In genomic region chr19:33393286-33394005, GRCh38 we compare ENCODE assay signal across 1 cellular context.
A peak's percentile ranks its signal among the peaks of the same experiment; 100 is the strongest.
TF ChIP-seq lines count a peak whose summit lies in the region.

No MANE protein-coding gene starts in this region.

TF ChIP-seq in HepG2, 621 proteins besides CTCF, POLR2A, EP300 and RAD21 (continued from another document and continues in another):
- TF ChIP-seq, protein P1, sequence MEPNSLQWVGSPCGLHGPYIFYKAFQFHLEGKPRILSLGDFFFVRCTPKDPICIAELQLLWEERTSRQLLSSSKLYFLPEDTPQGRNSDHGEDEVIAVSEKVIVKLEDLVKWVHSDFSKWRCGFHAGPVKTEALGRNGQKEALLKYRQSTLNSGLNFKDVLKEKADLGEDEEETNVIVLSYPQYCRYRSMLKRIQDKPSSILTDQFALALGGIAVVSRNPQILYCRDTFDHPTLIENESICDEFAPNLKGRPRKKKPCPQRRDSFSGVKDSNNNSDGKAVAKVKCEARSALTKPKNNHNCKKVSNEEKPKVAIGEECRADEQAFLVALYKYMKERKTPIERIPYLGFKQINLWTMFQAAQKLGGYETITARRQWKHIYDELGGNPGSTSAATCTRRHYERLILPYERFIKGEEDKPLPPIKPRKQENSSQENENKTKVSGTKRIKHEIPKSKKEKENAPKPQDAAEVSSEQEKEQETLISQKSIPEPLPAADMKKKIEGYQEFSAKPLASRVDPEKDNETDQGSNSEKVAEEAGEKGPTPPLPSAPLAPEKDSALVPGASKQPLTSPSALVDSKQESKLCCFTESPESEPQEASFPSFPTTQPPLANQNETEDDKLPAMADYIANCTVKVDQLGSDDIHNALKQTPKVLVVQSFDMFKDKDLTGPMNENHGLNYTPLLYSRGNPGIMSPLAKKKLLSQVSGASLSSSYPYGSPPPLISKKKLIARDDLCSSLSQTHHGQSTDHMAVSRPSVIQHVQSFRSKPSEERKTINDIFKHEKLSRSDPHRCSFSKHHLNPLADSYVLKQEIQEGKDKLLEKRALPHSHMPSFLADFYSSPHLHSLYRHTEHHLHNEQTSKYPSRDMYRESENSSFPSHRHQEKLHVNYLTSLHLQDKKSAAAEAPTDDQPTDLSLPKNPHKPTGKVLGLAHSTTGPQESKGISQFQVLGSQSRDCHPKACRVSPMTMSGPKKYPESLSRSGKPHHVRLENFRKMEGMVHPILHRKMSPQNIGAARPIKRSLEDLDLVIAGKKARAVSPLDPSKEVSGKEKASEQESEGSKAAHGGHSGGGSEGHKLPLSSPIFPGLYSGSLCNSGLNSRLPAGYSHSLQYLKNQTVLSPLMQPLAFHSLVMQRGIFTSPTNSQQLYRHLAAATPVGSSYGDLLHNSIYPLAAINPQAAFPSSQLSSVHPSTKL (CRISPR knock-in tag; IDR thresholded peaks at IDR 0.05): peak; percentile 9; the same call in 1 of the 2 replicates
- TF ChIP-seq HOXA9 (CRISPR knock-in tag; IDR thresholded peaks at IDR 0.05; ENCODE audit: borderline replicate concordance): no peak
- TF ChIP-seq ZNF564 (CRISPR knock-in tag; IDR thresholded peaks at IDR 0.05): no peak
- no peak for TF ChIP-seq ISL2 (CRISPR knock-in tag; IDR thresholded peaks at IDR 0.05)
- no peak for TF ChIP-seq ELK4 (CRISPR knock-in tag; IDR thresholded peaks at IDR 0.05; ENCODE audit: borderline replicate concordance)
- TF ChIP-seq ZSCAN21 (CRISPR knock-in tag; IDR thresholded peaks at IDR 0.05; ENCODE audit: borderline replicate concordance): peak; percentile 78; the same call in 1 of the 2 replicates
- peak; percentile 62; the same call in 1 of the 2 replicates for TF ChIP-seq HOXA3 (CRISPR knock-in tag; IDR thresholded peaks at IDR 0.05)
- peak; percentile 27; the same call in 1 of the 2 replicates for TF ChIP-seq FOXA3 (CRISPR knock-in tag; IDR thresholded peaks at IDR 0.05)
- TF ChIP-seq, protein P2, sequence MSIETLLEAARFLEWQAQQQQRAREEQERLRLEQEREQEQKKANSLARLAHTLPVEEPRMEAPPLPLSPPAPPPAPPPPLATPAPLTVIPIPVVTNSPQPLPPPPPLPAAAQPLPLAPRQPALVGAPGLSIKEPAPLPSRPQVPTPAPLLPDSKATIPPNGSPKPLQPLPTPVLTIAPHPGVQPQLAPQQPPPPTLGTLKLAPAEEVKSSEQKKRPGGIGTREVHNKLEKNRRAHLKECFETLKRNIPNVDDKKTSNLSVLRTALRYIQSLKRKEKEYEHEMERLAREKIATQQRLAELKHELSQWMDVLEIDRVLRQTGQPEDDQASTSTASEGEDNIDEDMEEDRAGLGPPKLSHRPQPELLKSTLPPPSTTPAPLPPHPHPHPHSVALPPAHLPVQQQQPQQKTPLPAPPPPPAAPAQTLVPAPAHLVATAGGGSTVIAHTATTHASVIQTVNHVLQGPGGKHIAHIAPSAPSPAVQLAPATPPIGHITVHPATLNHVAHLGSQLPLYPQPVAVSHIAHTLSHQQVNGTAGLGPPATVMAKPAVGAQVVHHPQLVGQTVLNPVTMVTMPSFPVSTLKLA (IDR thresholded peaks at IDR 0.05): no peak
- TF ChIP-seq, protein P3, sequence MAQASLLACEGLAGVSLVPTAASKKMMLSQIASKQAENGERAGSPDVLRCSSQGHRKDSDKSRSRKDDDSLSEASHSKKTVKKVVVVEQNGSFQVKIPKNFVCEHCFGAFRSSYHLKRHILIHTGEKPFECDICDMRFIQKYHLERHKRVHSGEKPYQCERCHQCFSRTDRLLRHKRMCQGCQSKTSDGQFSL (CRISPR knock-in tag; IDR thresholded peaks at IDR 0.05): peak; percentile 21; the same call in 1 of the 2 replicates
- TF ChIP-seq, protein P4, sequence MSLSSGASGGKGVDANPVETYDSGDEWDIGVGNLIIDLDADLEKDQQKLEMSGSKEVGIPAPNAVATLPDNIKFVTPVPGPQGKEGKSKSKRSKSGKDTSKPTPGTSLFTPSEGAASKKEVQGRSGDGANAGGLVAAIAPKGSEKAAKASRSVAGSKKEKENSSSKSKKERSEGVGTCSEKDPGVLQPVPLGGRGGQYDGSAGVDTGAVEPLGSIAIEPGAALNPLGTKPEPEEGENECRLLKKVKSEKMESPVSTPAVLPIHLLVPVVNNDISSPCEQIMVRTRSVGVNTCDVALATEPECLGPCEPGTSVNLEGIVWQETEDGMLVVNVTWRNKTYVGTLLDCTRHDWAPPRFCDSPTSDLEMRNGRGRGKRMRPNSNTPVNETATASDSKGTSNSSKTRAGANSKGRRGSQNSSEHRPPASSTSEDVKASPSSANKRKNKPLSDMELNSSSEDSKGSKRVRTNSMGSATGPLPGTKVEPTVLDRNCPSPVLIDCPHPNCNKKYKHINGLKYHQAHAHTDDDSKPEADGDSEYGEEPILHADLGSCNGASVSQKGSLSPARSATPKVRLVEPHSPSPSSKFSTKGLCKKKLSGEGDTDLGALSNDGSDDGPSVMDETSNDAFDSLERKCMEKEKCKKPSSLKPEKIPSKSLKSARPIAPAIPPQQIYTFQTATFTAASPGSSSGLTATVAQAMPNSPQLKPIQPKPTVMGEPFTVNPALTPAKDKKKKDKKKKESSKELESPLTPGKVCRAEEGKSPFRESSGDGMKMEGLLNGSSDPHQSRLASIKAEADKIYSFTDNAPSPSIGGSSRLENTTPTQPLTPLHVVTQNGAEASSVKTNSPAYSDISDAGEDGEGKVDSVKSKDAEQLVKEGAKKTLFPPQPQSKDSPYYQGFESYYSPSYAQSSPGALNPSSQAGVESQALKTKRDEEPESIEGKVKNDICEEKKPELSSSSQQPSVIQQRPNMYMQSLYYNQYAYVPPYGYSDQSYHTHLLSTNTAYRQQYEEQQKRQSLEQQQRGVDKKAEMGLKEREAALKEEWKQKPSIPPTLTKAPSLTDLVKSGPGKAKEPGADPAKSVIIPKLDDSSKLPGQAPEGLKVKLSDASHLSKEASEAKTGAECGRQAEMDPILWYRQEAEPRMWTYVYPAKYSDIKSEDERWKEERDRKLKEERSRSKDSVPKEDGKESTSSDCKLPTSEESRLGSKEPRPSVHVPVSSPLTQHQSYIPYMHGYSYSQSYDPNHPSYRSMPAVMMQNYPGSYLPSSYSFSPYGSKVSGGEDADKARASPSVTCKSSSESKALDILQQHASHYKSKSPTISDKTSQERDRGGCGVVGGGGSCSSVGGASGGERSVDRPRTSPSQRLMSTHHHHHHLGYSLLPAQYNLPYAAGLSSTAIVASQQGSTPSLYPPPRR (CRISPR knock-in tag; IDR thresholded peaks at IDR 0.05; ENCODE audit: borderline replicate concordance): no peak; the same call in 1 of the 2 replicates
- TF ChIP-seq, protein P5, sequence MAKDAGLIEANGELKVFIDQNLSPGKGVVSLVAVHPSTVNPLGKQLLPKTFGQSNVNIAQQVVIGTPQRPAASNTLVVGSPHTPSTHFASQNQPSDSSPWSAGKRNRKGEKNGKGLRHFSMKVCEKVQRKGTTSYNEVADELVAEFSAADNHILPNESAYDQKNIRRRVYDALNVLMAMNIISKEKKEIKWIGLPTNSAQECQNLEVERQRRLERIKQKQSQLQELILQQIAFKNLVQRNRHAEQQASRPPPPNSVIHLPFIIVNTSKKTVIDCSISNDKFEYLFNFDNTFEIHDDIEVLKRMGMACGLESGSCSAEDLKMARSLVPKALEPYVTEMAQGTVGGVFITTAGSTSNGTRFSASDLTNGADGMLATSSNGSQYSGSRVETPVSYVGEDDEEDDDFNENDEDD (CRISPR knock-in tag; IDR thresholded peaks at IDR 0.05; ENCODE audit: borderline replicate concordance): no peak
- TF ChIP-seq IRF1 (CRISPR knock-in tag; IDR thresholded peaks at IDR 0.05; ENCODE audit: low read depth): no peak
- no peak for TF ChIP-seq GTF2F1 (IDR thresholded peaks at IDR 0.05; ENCODE audit: low read length)
- TF ChIP-seq ZNF503 (CRISPR knock-in tag; IDR thresholded peaks at IDR 0.05): no peak
- peak; percentile 29; the same call in 1 of the 2 replicates for TF ChIP-seq PAXIP1 (CRISPR knock-in tag; conservative IDR thresholded peaks at IDR 0.05)
- no peak for TF ChIP-seq ZNF644 (CRISPR knock-in tag; IDR thresholded peaks at IDR 0.05; ENCODE audit: low read depth)
- peak; percentile 29; the same call in 1 of the 2 replicates for TF ChIP-seq MIER2 (CRISPR knock-in tag; IDR thresholded peaks at IDR 0.05)
- no peak for TF ChIP-seq ZNF83 (CRISPR knock-in tag; IDR thresholded peaks at IDR 0.05; ENCODE audit: borderline replicate concordance)
- TF ChIP-seq YEATS4 (CRISPR knock-in tag; IDR thresholded peaks at IDR 0.05; ENCODE audit: borderline replicate concordance): no peak
- no peak for TF ChIP-seq ZSCAN29 (CRISPR knock-in tag; conservative IDR thresholded peaks at IDR 0.05)
- TF ChIP-seq FOXP1 (IDR thresholded peaks at IDR 0.05): no peak
- TF ChIP-seq FOXP1 (CRISPR knock-in tag; IDR thresholded peaks at IDR 0.05): peak; percentile 60; the same call in 1 of the 2 replicates
- TF ChIP-seq ZNF274 (CRISPR knock-in tag; IDR thresholded peaks at IDR 0.05): no peak
- no peak for TF ChIP-seq GABPA (IDR thresholded peaks at IDR 0.05; ENCODE audit: low read depth, low read length)
- TF ChIP-seq GABPA (CRISPR knock-in tag; IDR thresholded peaks at IDR 0.05; ENCODE audit: low read depth): no peak
- TF ChIP-seq JARID2 (CRISPR knock-in tag; IDR thresholded peaks at IDR 0.05; ENCODE audit: insufficient replicate concordance): no peak
- no peak for TF ChIP-seq ZNF256 (CRISPR knock-in tag; conservative IDR thresholded peaks at IDR 0.05)
- TF ChIP-seq, protein P6, sequence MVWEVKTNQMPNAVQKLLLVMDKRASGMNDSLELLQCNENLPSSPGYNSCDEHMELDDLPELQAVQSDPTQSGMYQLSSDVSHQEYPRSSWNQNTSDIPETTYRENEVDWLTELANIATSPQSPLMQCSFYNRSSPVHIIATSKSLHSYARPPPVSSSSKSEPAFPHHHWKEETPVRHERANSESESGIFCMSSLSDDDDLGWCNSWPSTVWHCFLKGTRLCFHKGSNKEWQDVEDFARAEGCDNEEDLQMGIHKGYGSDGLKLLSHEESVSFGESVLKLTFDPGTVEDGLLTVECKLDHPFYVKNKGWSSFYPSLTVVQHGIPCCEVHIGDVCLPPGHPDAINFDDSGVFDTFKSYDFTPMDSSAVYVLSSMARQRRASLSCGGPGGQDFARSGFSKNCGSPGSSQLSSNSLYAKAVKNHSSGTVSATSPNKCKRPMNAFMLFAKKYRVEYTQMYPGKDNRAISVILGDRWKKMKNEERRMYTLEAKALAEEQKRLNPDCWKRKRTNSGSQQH (CRISPR knock-in tag; IDR thresholded peaks at IDR 0.05; ENCODE audit: low read depth): no peak
- no peak for TF ChIP-seq FOXK1 (CRISPR knock-in tag; IDR thresholded peaks at IDR 0.05; ENCODE audit: borderline replicate concordance, low read depth)
- TF ChIP-seq POGK (CRISPR knock-in tag; conservative IDR thresholded peaks at IDR 0.05): no peak
- no peak for TF ChIP-seq CBFB (CRISPR knock-in tag; IDR thresholded peaks at IDR 0.05)
